17 cellular contexts compared by ENCODE assay signal in genomic region chr17:56892333-56892732, GRCh38.
"Had no signal": no experiment of that assay in that cellular context is flagged by ENCODE, and none has a peak within 500 bp of the region (broad histone marks: within the 10 kb centered on the region; RNA-seq: fewer than 3 reads in every experiment).

No MANE protein-coding gene starts in this region.

- H3K27ac Mint-ChIP-seq: activated B cell treated with CpG ODN at 0.5 μM for 24 hours; activated CD8-positive, alpha-beta T cell treated with anti-CD3 and anti-CD28 coated beads, Interleukin-2, amount 10 ng/mL, durations not matched to agents 7 days and 5 days; brain had no signal

- H3K4me3 ChIP-seq: Peyer's patch, SJSA1 had no signal

- DNase-seq: amniotic stem cell, NCI-H1105 treated with DMSO at 0.1 percent for 48 hours, NCI-H1436 treated with DMSO at 0.1 percent for 48 hours, NCI-H187 treated with DMSO at 0.1 percent for 48 hours, NCI-H2081 treated with DMSO at 0.1 percent for 48 hours, NCI-H446, NCI-H524, SHP77, SW 1271, T1000 had no signal

- H3K27me3 Mint-ChIP-seq: activated B cell treated with CpG ODN at 0.5 μM for 24 hours; brain; central memory CD8-positive, alpha-beta T cell had no signal

- H3K27me3 ChIP-seq: Peyer's patch, SJSA1 had no signal

- H3K9me3 Mint-ChIP-seq: central memory CD8-positive, alpha-beta T cell had no signal

- H3K4me3 Mint-ChIP-seq: activated B cell treated with CpG ODN at 0.5 μM for 24 hours; activated CD8-positive, alpha-beta T cell treated with anti-CD3 and anti-CD28 coated beads, Interleukin-2, amount 10 ng/mL, durations not matched to agents 7 days and 5 days; activated T-cell treated with anti-CD3 and anti-CD28 coated beads, Interleukin-2, amount 50 U/mL, for 4 hours; brain; central memory CD8-positive, alpha-beta T cell had no signal

- H3K4me1 ChIP-seq: SJSA1 had no signal

- H3K27ac ChIP-seq: Peyer's patch, SJSA1 had no signal
